1 cellular context compared by ENCODE assay signal in genomic region chr22:19814428-19814827, GRCh38.
TF ChIP-seq lines count a peak whose summit lies in the region.

No MANE protein-coding gene starts in this region.

TF ChIP-seq in K562, 482 proteins besides CTCF, POLR2A, EP300 and RAD21 (continued from another document):
- TF ChIP-seq CHD7 (IDR thresholded peaks at IDR 0.05; ENCODE audit: low read depth, low read length) (peak; percentile 73), CREBBP (IDR thresholded peaks at IDR 0.05; ENCODE audit: low read depth, low read length) (no peak), MLLT1 (IDR thresholded peaks at IDR 0.05) (no peak), MTA1 (IDR thresholded peaks at IDR 0.05; ENCODE audit: borderline replicate concordance) (no peak), NFXL1 (CRISPR knock-in tag; IDR thresholded peaks at IDR 0.05) (no peak), PTTG1 (tag; IDR thresholded peaks at IDR 0.05; ENCODE audit: low read depth) (no peak), POLR2H (tag; IDR thresholded peaks at IDR 0.05; ENCODE audit: low read depth) (no peak), CLOCK (CRISPR knock-in tag; IDR thresholded peaks at IDR 0.05; ENCODE audit: borderline replicate concordance) (0 out of 2 replicates have a peak, but pooled peaks have one; percentile 54), STAG1 (CRISPR knock-in tag; IDR thresholded peaks at IDR 0.05; ENCODE audit: borderline replicate concordance) (no peak), MEIS2 (IDR thresholded peaks at IDR 0.05; ENCODE audit: partially characterized antibody) (no peak), FOXA3 (CRISPR knock-in tag; conservative IDR thresholded peaks at IDR 0.05 in 1 of 2, IDR thresholded peaks at IDR 0.05 in 1 of 2) (no peak), ZNF668 (CRISPR knock-in tag; IDR thresholded peaks at IDR 0.05) (peak; percentile 43; the same call in 1 of the 2 replicates), ZNF444 (CRISPR knock-in tag; IDR thresholded peaks at IDR 0.05) (0 out of 2 replicates have a peak, but pooled peaks have one; percentile 42), ZNF717 (CRISPR knock-in tag; IDR thresholded peaks at IDR 0.05) (no peak), EP400 (IDR thresholded peaks at IDR 0.05) (no peak), CCNT2 (IDR thresholded peaks at IDR 0.05; ENCODE audit: borderline replicate concordance, extremely low read depth, insufficient read length, low read depth, low read length) (no peak), ZSCAN32 (CRISPR knock-in tag; IDR thresholded peaks at IDR 0.05) (0 out of 2 replicates have a peak, but pooled peaks have one; percentile 22), SETDB1 (IDR thresholded peaks at IDR 0.05; ENCODE audit: low read length) (peak; percentile 89), HCFC1 (IDR thresholded peaks at IDR 0.05; ENCODE audit: low read depth, low read length) (no peak), DMBX1 (CRISPR knock-in tag; IDR thresholded peaks at IDR 0.05; ENCODE audit: borderline replicate concordance) (0 out of 2 replicates have a peak, but pooled peaks have one; percentile 18), MAZ (CRISPR knock-in tag; conservative IDR thresholded peaks at IDR 0.05 in 1 of 2, IDR thresholded peaks at IDR 0.05 in 1 of 2) (peak in 1 of 2 experiments; percentile 50; a peak in 2 of 4 replicates), NONO (IDR thresholded peaks at IDR 0.05; ENCODE audit: low read depth in 2 of 2, low read length in 1 of 2) (no peak), SOX6 (IDR thresholded peaks at IDR 0.05) (no peak), RBM25 (IDR thresholded peaks at IDR 0.05; ENCODE audit: low read depth, low read length, severe bottlenecking) (no peak)
